Comparison of ENCODE assay signal across 17 cellular contexts in the genomic region with DNA sequence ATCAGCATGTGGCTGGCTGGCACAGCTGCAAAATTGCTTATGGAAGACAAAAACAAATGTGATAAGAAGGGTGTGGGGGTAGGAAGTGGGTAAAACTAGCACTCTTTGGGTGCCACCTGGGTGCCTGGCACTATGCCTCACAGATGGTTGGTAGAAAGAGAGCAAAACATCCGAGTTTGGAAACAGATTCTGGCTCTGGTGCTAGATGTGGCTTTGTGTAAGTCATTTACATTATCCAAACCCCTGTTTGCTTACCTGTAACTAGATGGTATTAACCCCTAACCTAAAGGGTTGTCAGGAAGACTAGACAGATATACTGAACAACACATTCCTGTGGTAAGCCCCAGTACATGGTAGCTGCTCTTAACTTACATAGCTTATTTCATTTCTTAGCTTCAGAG.
DNase-seq lines count a peak whose midpoint lies in the region; ATAC-seq, FAIRE-seq and TF ChIP-seq lines count a peak whose summit lies in the region.
"Had no signal": no experiment of that assay in that cellular context is flagged by ENCODE, and none has a peak within 500 bp of the region (broad histone marks: within the 10 kb centered on the region; RNA-seq: fewer than 3 reads in every experiment).

No MANE protein-coding gene starts in this region.

- H3K27me3 ChIP-seq in left ventricle myocardium inferior (ENCODE audit: low read depth) = no peaks in the 10 kb centered on the region
- H3K27me3 ChIP-seq in right cardiac atrium (ENCODE audit: control insufficient read depth, insufficient read depth) = no peaks in the 10 kb centered on the region
- H3K27me3 ChIP-seq in astrocyte (ENCODE audit: insufficient read depth, low read length) = peaks cover 13% of the 10 kb centered on the region
- H3K27me3 ChIP-seq in aorta (ENCODE audit: control insufficient read depth in 1 of 2, insufficient read depth in 2 of 2, low read length in 1 of 2) = no peaks in the 10 kb centered on the region
- H3K27me3 ChIP-seq in smooth muscle cell (ENCODE audit: low read depth) = peaks cover 11% of the 10 kb centered on the region
- H3K27me3 ChIP-seq: right atrium auricular region, upper lobe of left lung had no signal

- intact Hi-C loops in left ventricle myocardium inferior (cut with micrococcal nuclease) = no loop called here
- intact Hi-C loops in right cardiac atrium (cut with DNase I) = no loop called here
- intact Hi-C loops in aorta (cut with DNase I) = no loop called here
- intact Hi-C loops in natural killer cell (cut with micrococcal nuclease) = no loop called here

- H3K36me3 Mint-ChIP-seq in astrocyte (ENCODE audit: low read depth, unreplicated experiment) = no peaks in the 10 kb centered on the region
- H3K36me3 Mint-ChIP-seq in mesothelial cell of epicardium = no peaks in the 10 kb centered on the region
- H3K36me3 Mint-ChIP-seq in natural killer cell = no peaks in the 10 kb centered on the region

- peak overlapping the region; percentile 87 for H3K4me2 ChIP-seq in astrocyte (ENCODE audit: low read length)
- no peak overlapping the region for H3K4me2 ChIP-seq in smooth muscle cell

- TF ChIP-seq CTCF in left ventricle myocardium inferior (IDR thresholded peaks at IDR 0.05; ENCODE audit: borderline replicate concordance) (no peak), astrocyte (IDR thresholded peaks at IDR 0.05; ENCODE audit: insufficient read depth, low read depth, low read length) (no peak), mesothelial cell of epicardium (IDR thresholded peaks at IDR 0.05; ENCODE audit: unreplicated experiment) (no peak), natural killer cell (IDR thresholded peaks at IDR 0.05) (no peak), smooth muscle cell (IDR thresholded peaks at IDR 0.05; ENCODE audit: borderline replicate concordance, insufficient read depth, poor library complexity, severe bottlenecking) (no peak)

- no peak for FAIRE-seq in astrocyte (lab: Jason Lieb, UNC)
- FAIRE-seq: colon had no signal

- DNase-seq in left ventricle myocardium inferior (no peak), right cardiac atrium (no peak), astrocyte (ENCODE audit: low read depth) (no peak), mesothelial cell of epicardium (ENCODE audit: low spot score in 2 of 2, unreplicated experiment in 2 of 2) (no peak), aorta (no peak), natural killer cell (no peak), T-helper 1 cell (no peak), smooth muscle cell (lab: John Stamatoyannopoulos, UW; ENCODE audit: unreplicated experiment) (no peak)
- DNase-seq: activated CD4-positive, CD25-positive, alpha-beta regulatory T cell treated with anti-CD3 and anti-CD28 coated beads, Interleukin-2, amount 50 U/mL, for 72 hours; amniotic stem cell; GF-D8; NCI-H187 treated with DMSO at 0.1 percent for 48 hours; NCI-H526 treated with DMSO at 0.1 percent for 48 hours; T-helper 17 cell had no signal

- WGBS in right cardiac atrium = 37% methylated on average over 1 of the region's 1 CpG
- 17 to 32% methylated on average over 1 of the region's 1 CpG for WGBS in aorta, 2 donors
- WGBS in smooth muscle cell (ENCODE audit: low lambda C conversion rate) = 50% methylated on average over 1 of the region's 1 CpG

- H3K9ac ChIP-seq in astrocyte (ENCODE audit: low read length) (no peak overlapping the region), smooth muscle cell (ENCODE audit: low read depth) (no peak overlapping the region)

- H3K4me3 Mint-ChIP-seq in astrocyte (ENCODE audit: unreplicated experiment) = peak overlapping the region; percentile 86
- peak overlapping the region; percentile 67 for H3K4me3 Mint-ChIP-seq in mesothelial cell of epicardium
- H3K4me3 Mint-ChIP-seq in natural killer cell = no peak overlapping the region
- H3K4me3 Mint-ChIP-seq: T-helper 17 cell had no signal

- H3K27ac Mint-ChIP-seq in astrocyte (ENCODE audit: unreplicated experiment) = peak overlapping the region; percentile 43
- H3K27ac Mint-ChIP-seq in mesothelial cell of epicardium = no peak overlapping the region
- H3K27ac Mint-ChIP-seq in natural killer cell = no peak overlapping the region
- H3K27ac Mint-ChIP-seq: T-helper 17 cell had no signal

- H4K20me1 ChIP-seq in astrocyte (ENCODE audit: insufficient read depth, low read length) (no peaks in the 10 kb centered on the region), smooth muscle cell (ENCODE audit: low read depth) (no peaks in the 10 kb centered on the region)

- no peaks in the 10 kb centered on the region for H3K36me3 ChIP-seq in left ventricle myocardium inferior
- H3K36me3 ChIP-seq in astrocyte (ENCODE audit: insufficient read depth, low read length) = no peaks in the 10 kb centered on the region
- no peaks in the 10 kb centered on the region for H3K36me3 ChIP-seq in aorta (ENCODE audit: control insufficient read depth in 1 of 2, insufficient read depth in 2 of 2, low read length in 1 of 2)
- H3K36me3 ChIP-seq in smooth muscle cell (ENCODE audit: low read depth) = no peaks in the 10 kb centered on the region
- H3K36me3 ChIP-seq: right atrium auricular region, upper lobe of left lung had no signal

- H3K4me1 Mint-ChIP-seq in astrocyte (ENCODE audit: low read depth, unreplicated experiment) (peaks cover 9% of the 10 kb centered on the region), mesothelial cell of epicardium (peaks cover 7% of the 10 kb centered on the region), natural killer cell (no peaks in the 10 kb centered on the region)
- H3K4me1 Mint-ChIP-seq: T-helper 17 cell had no signal

- H3K27me3 Mint-ChIP-seq in astrocyte (ENCODE audit: low read depth, unreplicated experiment) (peaks cover 9% of the 10 kb centered on the region), mesothelial cell of epicardium (ENCODE audit: low read depth) (peaks cover 60% of the 10 kb centered on the region), natural killer cell (ENCODE audit: low read depth in 2 of 2) (peaks cover 0 to 4% of the 10 kb centered on the region in 2 donors)
- H3K27me3 Mint-ChIP-seq: T-helper 17 cell had no signal

- H3K27ac ChIP-seq in left ventricle myocardium inferior (replicated peaks) (no peak overlapping the region), right cardiac atrium (ENCODE audit: low read length) (no peak overlapping the region), astrocyte (ENCODE audit: low read depth, low read length) (no peak overlapping the region), aorta (ENCODE audit: low read depth in 1 of 2, low read length in 2 of 2) (no peak overlapping the region), smooth muscle cell (ENCODE audit: low read depth) (no peak overlapping the region)
- H3K27ac ChIP-seq: upper lobe of left lung had no signal

- H3K4me1 ChIP-seq in left ventricle myocardium inferior = peaks cover 18% of the 10 kb centered on the region
- no peaks in the 10 kb centered on the region for H3K4me1 ChIP-seq in right cardiac atrium (ENCODE audit: control insufficient read depth, insufficient read depth, low read length)
- peaks cover 3% of the 10 kb centered on the region for H3K4me1 ChIP-seq in astrocyte (ENCODE audit: insufficient read depth, low read length)
- no peaks in the 10 kb centered on the region for H3K4me1 ChIP-seq in aorta (ENCODE audit: control insufficient read depth in 1 of 2, insufficient read depth in 2 of 2, low read length in 2 of 2)
- H3K4me1 ChIP-seq in smooth muscle cell (ENCODE audit: low read depth) = no peaks in the 10 kb centered on the region

- no peak overlapping the region for H2AFZ ChIP-seq in astrocyte (ENCODE audit: low read depth, low read length)
- no peak overlapping the region for H2AFZ ChIP-seq in smooth muscle cell (ENCODE audit: low read depth)

- H3K79me2 ChIP-seq in astrocyte (ENCODE audit: insufficient read depth, low read length) (no peaks in the 10 kb centered on the region), smooth muscle cell (ENCODE audit: low read depth) (no peaks in the 10 kb centered on the region)

- H3K9me3 Mint-ChIP-seq in astrocyte (ENCODE audit: unreplicated experiment) (no peaks in the 10 kb centered on the region), mesothelial cell of epicardium (no peaks in the 10 kb centered on the region), natural killer cell (peaks cover 2 to 5% of the 10 kb centered on the region in 2 donors)

- H3K9me3 ChIP-seq in left ventricle myocardium inferior (replicated peaks) (no peaks in the 10 kb centered on the region), right cardiac atrium (ENCODE audit: control insufficient read depth, low read length) (no peaks in the 10 kb centered on the region), astrocyte (ENCODE audit: insufficient read depth, low read depth, low read length) (no peaks in the 10 kb centered on the region), aorta (ENCODE audit: control insufficient read depth, low read length) (no peaks in the 10 kb centered on the region), smooth muscle cell (replicated peaks; ENCODE audit: low read depth) (no peaks in the 10 kb centered on the region)
- H3K9me3 ChIP-seq: right atrium auricular region, upper lobe of left lung had no signal

- ATAC-seq in right cardiac atrium (no peak), aorta (ENCODE audit: low FRiP score) (no peak), natural killer cell (no peak)
- ATAC-seq: T-helper 17 cell had no signal

- no peaks in the 10 kb centered on the region for H3F3A ChIP-seq in smooth muscle cell (ENCODE audit: low read depth)

- H3K4me3 ChIP-seq in left ventricle myocardium inferior (peak overlapping the region; percentile 72), right cardiac atrium (ENCODE audit: low read length) (no peak overlapping the region), astrocyte (ENCODE audit: insufficient read depth, low read depth, low read length) (no peak overlapping the region), aorta (ENCODE audit: low read length in 2 of 2) (no peak overlapping the region), smooth muscle cell (no peak overlapping the region)
